ENCODE assay signal across 8 cellular contexts in the genomic region with DNA sequence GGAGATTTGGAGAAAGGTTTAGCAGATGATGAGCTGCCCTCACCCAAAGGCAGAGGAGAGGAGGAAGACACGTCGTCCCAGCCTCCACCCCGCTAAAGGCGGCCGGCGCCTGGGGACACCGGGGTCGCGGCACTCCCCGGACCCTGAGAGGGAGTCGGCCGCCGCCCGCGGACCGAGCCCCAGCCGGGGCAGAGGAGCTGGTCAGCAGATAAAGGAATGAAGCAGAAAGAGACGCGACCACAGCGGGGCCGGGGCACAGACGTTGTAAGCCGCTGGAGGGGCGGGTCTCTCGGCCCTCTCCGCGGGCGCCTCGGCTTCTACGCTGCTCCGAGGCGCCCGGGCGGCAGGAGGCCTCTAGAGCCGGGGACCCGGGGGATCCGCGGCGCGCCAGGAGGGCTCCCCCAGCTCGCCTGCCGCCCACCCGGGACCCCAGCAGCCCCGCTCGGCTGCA.
A peak's percentile ranks its signal among the peaks of the same experiment; 100 is the strongest.
DNase-seq lines count a peak whose midpoint lies in the region; ATAC-seq and TF ChIP-seq lines count a peak whose summit lies in the region.

No MANE protein-coding gene starts in this region.

- H3K27ac ChIP-seq in ACC112 (ENCODE audit: low read depth, low read length) (peak overlapping the region; percentile 45; the same call in 1 of the 2 replicates), brain microvascular endothelial cell (peak overlapping the region; percentile 69)

- H2AFZ ChIP-seq in ACC112 (ENCODE audit: low read length, unreplicated experiment): peak overlapping the region; percentile 95

- ATAC-seq in GM19023 (IDR thresholded peaks at IDR 0.05; ENCODE audit: unreplicated experiment) (peak; percentile 22), HG03175 (IDR thresholded peaks at IDR 0.05; ENCODE audit: unreplicated experiment) (peak; percentile 33), GM18858 (IDR thresholded peaks at IDR 0.05; ENCODE audit: unreplicated experiment) (no peak)

- peaks cover 12% of the 10 kb centered on the region for H3K4me1 ChIP-seq in ACC112 (ENCODE audit: control insufficient read depth, insufficient read depth, low read length, unreplicated experiment)

- H3K27me3 ChIP-seq in ACC112 (ENCODE audit: insufficient read depth, low read length) (no peaks in the 10 kb centered on the region), brain microvascular endothelial cell (replicated peaks) (no peaks in the 10 kb centered on the region)

- no peak for TF ChIP-seq CTCF in brain microvascular endothelial cell (IDR thresholded peaks at IDR 0.05; ENCODE audit: low read depth, low read length, missing control alignments)

- DNase-seq in T-helper 1 cell (peak in 4 of 5 donors; percentile 9 to 26 (median 18)), brain microvascular endothelial cell (no peak), iris pigment epithelial cell (ENCODE audit: low read depth) (peak; percentile 50)
- peak; percentile 16 for DNase-seq in stimulated activated CD4-positive, alpha-beta T cell treated with anti-CD3 and anti-CD28 coated beads, Interleukin-1b, Interleukin-23, amount 100 ng/mL, for 48 hours

- no peaks in the 10 kb centered on the region for H3K36me3 ChIP-seq in ACC112 (ENCODE audit: insufficient read depth, low read length)
- H3K36me3 ChIP-seq in brain microvascular endothelial cell (replicated peaks): no peaks in the 10 kb centered on the region

- H3K79me2 ChIP-seq in ACC112 (ENCODE audit: control insufficient read depth, insufficient read depth, low read length, unreplicated experiment): peaks cover 41% of the 10 kb centered on the region

- in situ Hi-C loops in brain microvascular endothelial cell (cut with HindIII; ENCODE audit: low pct_ligation_motif_present, low sequenced_read_pairs): no loop called here

- H3K4me3 ChIP-seq in ACC112 (ENCODE audit: low read depth, low read length) (peak overlapping the region; percentile 100), brain microvascular endothelial cell (ENCODE audit: low read depth, low read length) (peak overlapping the region; percentile 89)
